In genomic region chr5:78753093-78753531, GRCh38 we compare ENCODE assay signal across 1 cellular context.
A peak's percentile ranks its signal among the peaks of the same experiment; 100 is the strongest.
TF ChIP-seq lines count a peak whose summit lies in the region.

No MANE protein-coding gene starts in this region.

TF ChIP-seq in IMR-90, 13 proteins besides CTCF, POLR2A, EP300 and RAD21:
- peak; percentile 86 for TF ChIP-seq CEBPB (IDR thresholded peaks at IDR 0.05; ENCODE audit: low read depth, low read length)
- TF ChIP-seq RCOR1 (IDR thresholded peaks at IDR 0.05; ENCODE audit: insufficient replicate concordance, low read length), result no peak
- TF ChIP-seq MAZ (IDR thresholded peaks at IDR 0.05; ENCODE audit: borderline replicate concordance, low read depth, low read length), result 0 out of 2 replicates have a peak, but pooled peaks have one; percentile 21
